ENCODE assay signal across 8 cellular contexts in genomic region chr11:71998649-71999310, GRCh38. TPM values are rescaled to one million over a fixed set of nuclear protein-coding genes. Genes with fewer than 3 reads are reported as not detected.
A peak's percentile ranks its signal among the peaks of the same experiment; 100 is the strongest.
DNase-seq lines count a peak whose midpoint lies in the region; ATAC-seq and FAIRE-seq lines count a peak whose summit lies in the region.

Gene IL18BP (plus strand): TSS chr11:71998909. CDS start chr11:71999985, 1,076 bp downstream.

- H3K27ac ChIP-seq in cingulate gyrus (ENCODE audit: low read depth, low read length), result peak within 1 kb of the TSS; percentile 67

- peak within 1 kb of the TSS; percentile 95 for H3K4me3 Mint-ChIP-seq in natural killer cell treated with Interleukin-12 subunit alpha and Interleukin-12 subunit beta and Interleukin-15 and Interleukin-18, amount 100 ng/mL, for 72 hours

- ATAC-seq in natural killer cell treated with Interleukin-12 subunit alpha and Interleukin-12 subunit beta and Interleukin-15 and Interleukin-18, amount 100 ng/mL, for 72 hours, result peak; percentile 57 to 73

- DNase-seq in GM18507 (ENCODE audit: extremely low spot score, insufficient read length, low read depth) (peak; percentile 51), NOMO-1 treated with dmso at 0.1 percent for 144 hours (lab: John Stamatoyannopoulos, UW; ENCODE audit: unreplicated experiment) (peak; percentile 47), cerebellar nuclear complex (lab: John Stamatoyannopoulos, UW) (no peak), epidermal melanocyte (ENCODE audit: insufficient read length, low spot score) (no peak), HUDEP-2 (lab: John Stamatoyannopoulos, UW; ENCODE audit: unreplicated experiment in 76 of 76) (no peak), midbrain (lab: John Stamatoyannopoulos, UW) (no peak)
- DNase-seq in natural killer cell treated with Interleukin-12 subunit alpha and Interleukin-12 subunit beta and Interleukin-15 and Interleukin-18, amount 100 ng/mL, for 72 hours (ENCODE audit: low spot score), result no peak

- H3K9me3 Mint-ChIP-seq in natural killer cell treated with Interleukin-12 subunit alpha and Interleukin-12 subunit beta and Interleukin-15 and Interleukin-18, amount 100 ng/mL, for 72 hours, result no peaks in the 10 kb centered on the region

- peak within 1 kb of the TSS; percentile 94 to 99 for H3K27ac Mint-ChIP-seq in natural killer cell treated with Interleukin-12 subunit alpha and Interleukin-12 subunit beta and Interleukin-15 and Interleukin-18, amount 100 ng/mL, for 72 hours

- H3K4me1 Mint-ChIP-seq in natural killer cell treated with Interleukin-12 subunit alpha and Interleukin-12 subunit beta and Interleukin-15 and Interleukin-18, amount 100 ng/mL, for 72 hours (ENCODE audit: low read depth in 2 of 2), result peaks cover 25 to 35% of the 10 kb centered on the region in 2 donors

- peaks cover 9% of the 10 kb centered on the region for H3K36me3 Mint-ChIP-seq in natural killer cell treated with Interleukin-12 subunit alpha and Interleukin-12 subunit beta and Interleukin-15 and Interleukin-18, amount 100 ng/mL, for 72 hours

- peak; percentile 79 for FAIRE-seq in GM18507 (lab: Jason Lieb, UNC)

- H3K27me3 Mint-ChIP-seq in natural killer cell treated with Interleukin-12 subunit alpha and Interleukin-12 subunit beta and Interleukin-15 and Interleukin-18, amount 100 ng/mL, for 72 hours, result no peaks in the 10 kb centered on the region

RNA-seq across cellular contexts. Expression of gene IL18BP, which starts in this region (rescaled TPM):
- 10 to 100 TPM; 16.5 to 20.6 TPM for total RNA-seq in natural killer cell treated with Interleukin-12 subunit alpha and Interleukin-12 subunit beta and Interleukin-15 and Interleukin-18, amount 100 ng/mL, for 72 hours

Comparison
In these comparisons a context has a peak if more than half of its experiments do, and no peak if none do; other contexts are left out.
1. DNase-seq: peak in GM18507 (single experiment) and NOMO-1 treated with dmso at 0.1 percent for 144 hours (single experiment); none in natural killer cell treated with Interleukin-12 subunit alpha and Interleukin-12 subunit beta and Interleukin-15 and Interleukin-18, amount 100 ng/mL, for 72 hours (single experiment), cerebellar nuclear complex (0 of 2), epidermal melanocyte (single experiment), HUDEP-2 (0 of 76) and midbrain (single experiment).